In genomic region chr12:126268222-126268621, GRCh38 we compare ENCODE assay signal across 34 cellular contexts.
"Had no signal": no experiment of that assay in that cellular context is flagged by ENCODE, and none has a peak within 500 bp of the region (broad histone marks: within the 10 kb centered on the region; RNA-seq: fewer than 3 reads in every experiment).

No MANE protein-coding gene starts in this region.

- DNase-seq: Karpas-422, Kasumi-1, MG63, MM.1S, MV-4-11, NCI-H1048, NCI-H1092, NCI-H1092 treated with DMSO at 0.1 percent for 48 hours, NCI-H1105, NCI-H1105 treated with DMSO at 0.1 percent for 48 hours, NCI-H1417, NCI-H1417 treated with DMSO at 0.1 percent for 48 hours, NCI-H1436, NCI-H1436 treated with DMSO at 0.1 percent for 48 hours, NCI-H146, NCI-H1694, NCI-H1694 treated with DMSO at 0.1 percent for 48 hours, NCI-H187, NCI-H187 treated with DMSO at 0.1 percent for 48 hours, NCI-H1930, NCI-H2029, NCI-H2029 treated with DMSO at 0.1 percent for 48 hours, NCI-H2081, NCI-H2081 treated with DMSO at 0.1 percent for 48 hours, NCI-H2107, NCI-H2171, NCI-H2171 treated with DMSO at 0.1 percent for 48 hours, NCI-H2227 treated with DMSO at 0.1 percent for 48 hours, NCI-H226, NCI-H345, NCI-H446, NCI-H446 treated with DMSO at 0.1 percent for 48 hours, NCI-H510A, NCI-H510A treated with DMSO at 0.1 percent for 48 hours had no signal

- H3K36me3 ChIP-seq: MG63 had no signal

- H3K4me3 ChIP-seq: MG63 had no signal

- H3K27me3 ChIP-seq: MG63 had no signal

- H3K9me3 ChIP-seq: MG63 had no signal
